ENCODE assay signal across 17 cellular contexts in the genomic region with DNA sequence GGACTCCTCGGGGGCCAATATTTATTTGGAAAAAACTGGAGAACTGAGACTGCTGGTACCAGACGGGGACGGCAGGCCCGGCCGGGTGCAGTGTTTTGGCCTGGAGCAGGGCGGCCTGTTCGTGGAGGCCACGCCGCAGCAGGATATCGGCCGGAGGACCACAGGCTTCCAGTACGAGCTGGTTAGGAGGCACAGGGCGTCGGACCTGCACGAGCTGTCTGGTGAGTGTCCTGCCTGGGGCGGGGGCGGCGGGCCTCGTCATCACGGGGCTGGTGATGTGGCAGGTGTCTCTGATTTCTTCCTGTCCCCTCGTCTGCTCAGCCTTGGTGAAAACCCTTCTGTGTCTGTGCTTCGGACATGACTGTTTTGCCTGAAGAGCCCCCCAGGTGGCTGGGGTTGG. TPM values are rescaled to one million over a fixed set of nuclear protein-coding genes. Genes with fewer than 3 reads are reported as not detected.
DNase-seq lines count a peak whose midpoint lies in the region; ATAC-seq and TF ChIP-seq lines count a peak whose summit lies in the region.
"Had no signal": no experiment of that assay in that cellular context is flagged by ENCODE, and none has a peak within 500 bp of the region (broad histone marks: within the 10 kb centered on the region; RNA-seq: fewer than 3 reads in every experiment).

No MANE protein-coding gene starts in this region.

- no peak for DNase-seq in AG10803 (ENCODE audit: low read depth)
- peak; percentile 45 to 62 for DNase-seq in trophoblast cell
- no peak for DNase-seq in retina
- DNase-seq in NCI-H146 (lab: John Stamatoyannopoulos, UW), result no peak
- DNase-seq: activated CD4-positive, alpha-beta T cell treated with anti-CD3 and anti-CD28 coated beads for 1 hour; activated naive CD8-positive, alpha-beta T cell treated with anti-CD3 and anti-CD28 coated beads, Interleukin-2, amount 50 U/mL, for 24 hours; activated T-cell treated with anti-CD3 and anti-CD28 coated beads, Interleukin-2, amount 50 U/mL, for 4 hours; Karpas-422; NCI-H2227 treated with DMSO at 0.1 percent for 48 hours; nucleus accumbens; Right ventricle myocardium superior had no signal

- no peak overlapping the region for H3K4me2 ChIP-seq in trophoblast cell (ENCODE audit: low read length)

- TF ChIP-seq CTCF in AG10803 (conservative IDR thresholded peaks at IDR 0.05; ENCODE audit: low read length) (no peak), HEK293 (tag by site-specific recombination; IDR thresholded peaks at IDR 0.05) (no peak)

- no peak overlapping the region for H3K23ac ChIP-seq in trophoblast cell (ENCODE audit: low read length)

- CTCF ChIA-PET in HEK293 (lab: Yijun Ruan, JAX), result no interaction called here

- H4K8ac ChIP-seq in trophoblast cell (ENCODE audit: low read depth, low read length), result no peak overlapping the region

- H3K27ac ChIP-seq in HEK293 (ENCODE audit: extremely low read depth, low read depth, low read length) (no peak overlapping the region), esophagus (ENCODE audit: low read depth in 2 of 2, low read length in 1 of 2) (peak overlapping the region in 1 of 2 donors; percentile 48), trophoblast cell (ENCODE audit: low read depth, low read length) (no peak overlapping the region)

- H3K14ac ChIP-seq in trophoblast cell (ENCODE audit: low read length), result no peak overlapping the region

- POLR2A ChIA-PET in HEK293 (lab: Yijun Ruan, JAX), result no interaction called here

- H3K9ac ChIP-seq in trophoblast cell (ENCODE audit: low read length), result no peak overlapping the region

- H4K91ac ChIP-seq in trophoblast cell (ENCODE audit: low read depth, low read length), result no peak overlapping the region

- no peak overlapping the region for H4K12ac ChIP-seq in trophoblast cell (ENCODE audit: low read depth, low read length)

- H3K79me1 ChIP-seq in trophoblast cell (ENCODE audit: low read length), result peaks cover 47% of the 10 kb centered on the region

- H3K4me1 ChIP-seq in HEK293 (ENCODE audit: control insufficient read depth, insufficient read depth, low read length), result peaks cover 7% of the 10 kb centered on the region
- H3K4me1 ChIP-seq in esophagus (ENCODE audit: control insufficient read depth in 2 of 2, insufficient read depth in 2 of 2, low read length in 1 of 2), result peaks cover 10 to 46% of the 10 kb centered on the region in 2 donors
- H3K4me1 ChIP-seq in trophoblast cell (ENCODE audit: control insufficient read depth in 1 of 2, insufficient read depth in 2 of 2, low read length in 2 of 2), result peaks cover 68 to 80% of the 10 kb centered on the region in 2 experiments

- no peak overlapping the region for H2BK5ac ChIP-seq in trophoblast cell (ENCODE audit: low read depth, low read length, poor library complexity)

- H3K18ac ChIP-seq in trophoblast cell (ENCODE audit: low read length), result peak overlapping the region; percentile 26

- no peak overlapping the region for H2BK120ac ChIP-seq in trophoblast cell (ENCODE audit: insufficient read depth, low read length, poor library complexity)

- no peak overlapping the region for H2AFZ ChIP-seq in trophoblast cell (ENCODE audit: insufficient read depth, low read length, poor library complexity)

- H3K36me3 ChIP-seq in HEK293 (ENCODE audit: control insufficient read depth in 2 of 2, insufficient read depth in 1 of 2, low read length in 2 of 2) (peaks cover 0 to 26% of the 10 kb centered on the region in 2 experiments; a peak in 1 of 3 replicates), esophagus (ENCODE audit: control insufficient read depth in 2 of 2, insufficient read depth in 2 of 2, low read length in 1 of 2) (peaks cover 0 to 37% of the 10 kb centered on the region in 2 donors), trophoblast cell (ENCODE audit: control insufficient read depth in 1 of 2, insufficient read depth in 2 of 2, low read length in 2 of 2) (peaks cover 31 to 32% of the 10 kb centered on the region in 2 experiments)

- H3K4ac ChIP-seq in trophoblast cell (ENCODE audit: low read depth, low read length), result peak overlapping the region; percentile 54

- no peak overlapping the region for H2BK12ac ChIP-seq in trophoblast cell (ENCODE audit: low read length)

- H3K79me2 ChIP-seq in trophoblast cell (ENCODE audit: control insufficient read depth, insufficient read depth, low read length, poor library complexity), result peaks cover 53% of the 10 kb centered on the region

- H3K4me3 ChIP-seq in AG10803 (ENCODE audit: low read length) (peak overlapping the region; percentile 43), HEK293 (ENCODE audit: low read depth, low read length) (no peak overlapping the region), esophagus (ENCODE audit: low read depth in 1 of 2, low read length in 2 of 2) (peak overlapping the region; percentile 12 to 33), trophoblast cell (ENCODE audit: low read depth, low read length) (no peak overlapping the region)
- H3K4me3 ChIP-seq: gastroesophageal sphincter had no signal

- no peaks in the 10 kb centered on the region for H3K9me3 ChIP-seq in HEK293 (ENCODE audit: control insufficient read depth, insufficient read depth, low read depth, low read length)
- no peaks in the 10 kb centered on the region for H3K9me3 ChIP-seq in esophagus (ENCODE audit: control insufficient read depth in 2 of 2, insufficient read depth in 1 of 2, low read depth in 1 of 2, low read length in 1 of 2)
- H3K9me3 ChIP-seq in trophoblast cell (ENCODE audit: insufficient read depth, low read depth, low read length), result no peaks in the 10 kb centered on the region
- H3K9me3 ChIP-seq: gastroesophageal sphincter had no signal

- no peak for ATAC-seq in HG03520 (IDR thresholded peaks at IDR 0.05; ENCODE audit: unreplicated experiment)
- no peak for ATAC-seq in HG03342 (IDR thresholded peaks at IDR 0.05; ENCODE audit: unreplicated experiment)
- ATAC-seq: activated naive CD8-positive, alpha-beta T cell treated with anti-CD3 and anti-CD28 coated beads, Interleukin-2, amount 50 U/mL, for 24 hours; activated T-cell treated with anti-CD3 and anti-CD28 coated beads, Interleukin-2, amount 50 U/mL, for 4 hours; gastroesophageal sphincter; stimulated activated memory B cell treated with anti-CD40 and anti-IgM and Interleukin-4, amounts not matched to agents 10 μg/mL and 1 μg/mL and 100 μg/mL, for 72 hours had no signal

- WGBS in esophagus, 2 donors, result 83 to 84% methylated on average over 22 of the region's 22 CpGs
- WGBS in trophoblast cell (ENCODE audit: extremely low coverage, insufficient coverage, insufficient read length), result no CpG with 5 or more reads among the region's 22 CpGs

- H2AK5ac ChIP-seq in trophoblast cell (ENCODE audit: low read length), result no peak overlapping the region

- H3K27me3 ChIP-seq in esophagus (ENCODE audit: control insufficient read depth in 1 of 2, insufficient read depth in 2 of 2, low read length in 2 of 2), result no peaks in the 10 kb centered on the region
- no peaks in the 10 kb centered on the region for H3K27me3 ChIP-seq in trophoblast cell (ENCODE audit: insufficient read depth, low read length)
- H3K27me3 ChIP-seq: gastroesophageal sphincter had no signal

TF ChIP-seq in HEK293, 187 proteins besides CTCF, POLR2A, EP300 and RAD21:
- TF ChIP-seq SCRT2 (tag by site-specific recombination; IDR thresholded peaks at IDR 0.05), result 0 out of 2 replicates have a peak, but pooled peaks have one; percentile 4
- no peak for TF ChIP-seq KLF1 (tag by site-specific recombination; IDR thresholded peaks at IDR 0.05)

RNA-seq across cellular contexts. Expression of gene METRNL, which starts 5.7 kb away (rescaled TPM):
- 100 to 1,000 TPM; 143 to 169 TPM for polyA plus RNA-seq in esophagus
- polyA plus RNA-seq in trophoblast cell (2013), result 73.5 and 78.5 TPM in 2 replicates

Comparison
In these comparisons a context has a peak if more than half of its experiments do, and no peak if none do; other contexts are left out.
1. DNase-seq: peak in trophoblast cell (2 of 2); none in AG10803 (single experiment), retina (single experiment) and NCI-H146 (single experiment).
2. H3K4me3 ChIP-seq: peak in AG10803 (single experiment) and esophagus (2 of 2); none in HEK293 (single experiment) and trophoblast cell (single experiment).